24 cellular contexts compared by ENCODE assay signal in genomic region chr1:30680429-30680828, GRCh38. TPM values are rescaled to one million over a fixed set of nuclear protein-coding genes. Genes with fewer than 3 reads are reported as not detected.
DNase-seq lines count a peak whose midpoint lies in the region; ATAC-seq and TF ChIP-seq lines count a peak whose summit lies in the region.
"Had no signal": no experiment of that assay in that cellular context is flagged by ENCODE, and none has a peak within 500 bp of the region (broad histone marks: within the 10 kb centered on the region; RNA-seq: fewer than 3 reads in every experiment).

No MANE protein-coding gene starts in this region.

- intact Hi-C loops in Right ventricle myocardium superior (cut with DNase I) = loop anchor here (10.0 kb wide), 1 partner anchor 156 kb away; no protein-coding TSS in a partner anchor
- intact Hi-C loops in left ventricle myocardium inferior (cut with micrococcal nuclease) = no loop called here
- intact Hi-C loops in vagina (cut with DNase I) = loop anchor here (2.0 kb wide), 1 partner anchor 78 kb away; no protein-coding TSS in a partner anchor
- intact Hi-C loops in CD4-positive, alpha-beta T cell (cut with DNase I, micrococcal nuclease) = no loop called here

- TF ChIP-seq CTCF in left ventricle myocardium inferior (IDR thresholded peaks at IDR 0.05; ENCODE audit: borderline replicate concordance) (no peak), endodermal cell (conservative IDR thresholded peaks at IDR 0.05) (no peak), vagina (IDR thresholded peaks at IDR 0.05) (no peak), GM10248 (IDR thresholded peaks at IDR 0.05; ENCODE audit: control extremely low read depth, extremely low read depth, low read depth, missing control alignments) (no peak)
- no peak for TF ChIP-seq CTCF in CD4-positive, alpha-beta T cell (IDR thresholded peaks at IDR 0.05)

- POLR2A ChIA-PET in GM10248 (lab: Yijun Ruan, JAX) = no interaction called here
- POLR2A ChIA-PET in CD4-positive, alpha-beta T cell (lab: Charles Lee) = no interaction called here

- CTCF ChIA-PET in GM10248 (lab: Yijun Ruan, JAX) = no interaction called here
- CTCF ChIA-PET in CD4-positive, alpha-beta T cell (lab: Charles Lee) = no interaction called here

- H3K27ac ChIP-seq in left ventricle myocardium inferior (replicated peaks) (no peak overlapping the region), endodermal cell (ENCODE audit: low read depth, low read length) (no peak overlapping the region), vagina (peak overlapping the region; percentile 97)
- H3K27ac ChIP-seq in CD4-positive, alpha-beta T cell (ENCODE audit: low read depth, low read length) = no peak overlapping the region
- H3K27ac ChIP-seq: A549; BLaER1 treated with 17β-estradiol and CSF1 and Interleukin-3, amounts not matched to agents 10 nM and 100 nM; SJSA1 had no signal

- H3K9me3 ChIP-seq in left ventricle myocardium inferior (replicated peaks) (peaks cover 8% of the 10 kb centered on the region), endodermal cell (ENCODE audit: control insufficient read depth, low read length) (peaks cover 27% of the 10 kb centered on the region), vagina (no peaks in the 10 kb centered on the region)
- H3K9me3 ChIP-seq in CD4-positive, alpha-beta T cell (ENCODE audit: control insufficient read depth, low read length) = no peaks in the 10 kb centered on the region
- H3K9me3 ChIP-seq: A549, SJSA1 had no signal

- H3K27ac Mint-ChIP-seq in endodermal cell = no peak overlapping the region
- no peak overlapping the region for H3K27ac Mint-ChIP-seq in CD4-positive, alpha-beta T cell
- H3K27ac Mint-ChIP-seq: CD4-positive, alpha-beta memory T cell had no signal

- H3K4me1 ChIP-seq in left ventricle myocardium inferior (peaks cover 25% of the 10 kb centered on the region), endodermal cell (ENCODE audit: control insufficient read depth, insufficient read depth, low read length) (no peaks in the 10 kb centered on the region), vagina (peaks cover 38% of the 10 kb centered on the region)
- H3K4me1 ChIP-seq: A549 had no signal

- ATAC-seq in Right ventricle myocardium superior (ENCODE audit: poor library complexity) = peak; percentile 40
- ATAC-seq in CD4-positive, alpha-beta T cell (ENCODE audit: poor library complexity) = no peak
- ATAC-seq: A549, GM12878, K562 had no signal

- H3K4me3 Mint-ChIP-seq in endodermal cell = no peak overlapping the region
- H3K4me3 Mint-ChIP-seq in CD4-positive, alpha-beta T cell = no peak overlapping the region
- H3K4me3 Mint-ChIP-seq: CD4-positive, alpha-beta memory T cell had no signal

- H3K36me3 ChIP-seq in left ventricle myocardium inferior (no peaks in the 10 kb centered on the region), endodermal cell (ENCODE audit: control insufficient read depth, insufficient read depth, low read length) (no peaks in the 10 kb centered on the region), vagina (no peaks in the 10 kb centered on the region)
- H3K36me3 ChIP-seq: BLaER1 treated with 17β-estradiol and CSF1 and Interleukin-3, amounts not matched to agents 10 nM and 100 nM; SJSA1 had no signal

- TF ChIP-seq POLR2A in vagina (IDR thresholded peaks at IDR 0.05) = no peak

- H3K27me3 Mint-ChIP-seq in endodermal cell (ENCODE audit: insufficient read depth) = peaks cover 21% of the 10 kb centered on the region
- peaks cover 65% of the 10 kb centered on the region for H3K27me3 Mint-ChIP-seq in CD4-positive, alpha-beta T cell

- no peaks in the 10 kb centered on the region for H3K36me3 Mint-ChIP-seq in endodermal cell (ENCODE audit: low read depth)
- no peaks in the 10 kb centered on the region for H3K36me3 Mint-ChIP-seq in CD4-positive, alpha-beta T cell (ENCODE audit: low read depth)
- H3K36me3 Mint-ChIP-seq: CD4-positive, alpha-beta memory T cell had no signal

- 92 to 93% methylated on average over 2 to 7 of the region's 7 CpGs for WGBS in endodermal cell (ENCODE audit: insufficient coverage in 1 of 2, insufficient read length in 1 of 2), 2 experiments

- H3K9ac ChIP-seq in endodermal cell (ENCODE audit: extremely low read depth, low read length, poor library complexity, severe bottlenecking) = no peak overlapping the region
- H3K9ac ChIP-seq: BLaER1 treated with 17β-estradiol and CSF1 and Interleukin-3, amounts not matched to agents 10 nM and 100 nM had no signal

- H3K4me1 Mint-ChIP-seq in endodermal cell = no peaks in the 10 kb centered on the region
- H3K4me1 Mint-ChIP-seq in CD4-positive, alpha-beta T cell (ENCODE audit: low read depth) = no peaks in the 10 kb centered on the region

- H3K27me3 ChIP-seq in left ventricle myocardium inferior (ENCODE audit: low read depth) (peaks cover 70% of the 10 kb centered on the region), endodermal cell (ENCODE audit: control insufficient read depth, insufficient read depth, low read length, poor library complexity, severe bottlenecking) (peaks cover 13% of the 10 kb centered on the region), vagina (no peaks in the 10 kb centered on the region)
- peaks cover 38% of the 10 kb centered on the region for H3K27me3 ChIP-seq in CD4-positive, alpha-beta T cell (ENCODE audit: control insufficient read depth, insufficient read depth, low read length)
- H3K27me3 ChIP-seq: SJSA1 had no signal

- H3K9me3 Mint-ChIP-seq in endodermal cell = peaks cover 13% of the 10 kb centered on the region
- H3K9me3 Mint-ChIP-seq in CD4-positive, alpha-beta T cell = no peaks in the 10 kb centered on the region

- DNase-seq in Right ventricle myocardium superior (no peak), left ventricle myocardium inferior (no peak), endodermal cell (peak; percentile 20), mesenteric fat pad (ENCODE audit: low spot score) (peak; percentile 64), vagina (ENCODE audit: extremely low spot score in 2 of 2) (no peak), GM10248 (ENCODE audit: extremely low spot score) (no peak)
- no peak for DNase-seq in CD4-positive, alpha-beta T cell
- DNase-seq: AML-193; CD4-positive, alpha-beta memory T cell; COR-L47; H7; Kasumi-1; MV-4-11; NCI-H1105; NCI-H1436 treated with DMSO at 0.1 percent for 48 hours; NCI-H187 treated with DMSO at 0.1 percent for 48 hours; NCI-H524; NCI-H774 had no signal

- no peak overlapping the region for H3K4me3 ChIP-seq in left ventricle myocardium inferior
- H3K4me3 ChIP-seq in endodermal cell (ENCODE audit: low read length) = no peak overlapping the region
- no peak overlapping the region for H3K4me3 ChIP-seq in vagina
- H3K4me3 ChIP-seq: A549, GM12878, K562, SJSA1 had no signal

RNA-seq across cellular contexts. Expression of gene MATN1, which starts 43.0 kb away (rescaled TPM):
- total RNA-seq in Right ventricle myocardium superior = not detected
- total RNA-seq in left ventricle myocardium inferior = not detected
- not detected for total RNA-seq in endodermal cell
- 0.32 TPM for polyA plus RNA-seq in endodermal cell (2013, experiment 1 of 2)
- not detected for polyA plus RNA-seq in endodermal cell (2013, experiment 2 of 2)
- not detected for total RNA-seq in mesenteric fat pad
- total RNA-seq in vagina = 0.49 TPM
- 1 to 10 TPM; 2.5 to 2.7 TPM for total RNA-seq in CD4-positive, alpha-beta T cell
- total RNA-seq: M059J had no signal

Comparison
In these comparisons a context has a peak if more than half of its experiments do, and no peak if none do; other contexts are left out.
1. intact Hi-C loops: an anchor here in Right ventricle myocardium superior (10.0 kb wide) and vagina (2.0 kb wide); none called in left ventricle myocardium inferior and CD4-positive, alpha-beta T cell.
2. DNase-seq: peak in endodermal cell (single experiment) and mesenteric fat pad (single experiment); none in Right ventricle myocardium superior (single experiment), left ventricle myocardium inferior (single experiment), vagina (0 of 2), GM10248 (single experiment) and CD4-positive, alpha-beta T cell (0 of 10).